Comparison of ENCODE assay signal across 1 cellular context in genomic region chr1:48227165-48228013, GRCh38.
TF ChIP-seq lines count a peak whose summit lies in the region.

No MANE protein-coding gene starts in this region.

TF ChIP-seq in GM23338, 12 proteins besides CTCF, POLR2A, EP300 and RAD21 (continued from another document):
- TF ChIP-seq, protein P1, sequence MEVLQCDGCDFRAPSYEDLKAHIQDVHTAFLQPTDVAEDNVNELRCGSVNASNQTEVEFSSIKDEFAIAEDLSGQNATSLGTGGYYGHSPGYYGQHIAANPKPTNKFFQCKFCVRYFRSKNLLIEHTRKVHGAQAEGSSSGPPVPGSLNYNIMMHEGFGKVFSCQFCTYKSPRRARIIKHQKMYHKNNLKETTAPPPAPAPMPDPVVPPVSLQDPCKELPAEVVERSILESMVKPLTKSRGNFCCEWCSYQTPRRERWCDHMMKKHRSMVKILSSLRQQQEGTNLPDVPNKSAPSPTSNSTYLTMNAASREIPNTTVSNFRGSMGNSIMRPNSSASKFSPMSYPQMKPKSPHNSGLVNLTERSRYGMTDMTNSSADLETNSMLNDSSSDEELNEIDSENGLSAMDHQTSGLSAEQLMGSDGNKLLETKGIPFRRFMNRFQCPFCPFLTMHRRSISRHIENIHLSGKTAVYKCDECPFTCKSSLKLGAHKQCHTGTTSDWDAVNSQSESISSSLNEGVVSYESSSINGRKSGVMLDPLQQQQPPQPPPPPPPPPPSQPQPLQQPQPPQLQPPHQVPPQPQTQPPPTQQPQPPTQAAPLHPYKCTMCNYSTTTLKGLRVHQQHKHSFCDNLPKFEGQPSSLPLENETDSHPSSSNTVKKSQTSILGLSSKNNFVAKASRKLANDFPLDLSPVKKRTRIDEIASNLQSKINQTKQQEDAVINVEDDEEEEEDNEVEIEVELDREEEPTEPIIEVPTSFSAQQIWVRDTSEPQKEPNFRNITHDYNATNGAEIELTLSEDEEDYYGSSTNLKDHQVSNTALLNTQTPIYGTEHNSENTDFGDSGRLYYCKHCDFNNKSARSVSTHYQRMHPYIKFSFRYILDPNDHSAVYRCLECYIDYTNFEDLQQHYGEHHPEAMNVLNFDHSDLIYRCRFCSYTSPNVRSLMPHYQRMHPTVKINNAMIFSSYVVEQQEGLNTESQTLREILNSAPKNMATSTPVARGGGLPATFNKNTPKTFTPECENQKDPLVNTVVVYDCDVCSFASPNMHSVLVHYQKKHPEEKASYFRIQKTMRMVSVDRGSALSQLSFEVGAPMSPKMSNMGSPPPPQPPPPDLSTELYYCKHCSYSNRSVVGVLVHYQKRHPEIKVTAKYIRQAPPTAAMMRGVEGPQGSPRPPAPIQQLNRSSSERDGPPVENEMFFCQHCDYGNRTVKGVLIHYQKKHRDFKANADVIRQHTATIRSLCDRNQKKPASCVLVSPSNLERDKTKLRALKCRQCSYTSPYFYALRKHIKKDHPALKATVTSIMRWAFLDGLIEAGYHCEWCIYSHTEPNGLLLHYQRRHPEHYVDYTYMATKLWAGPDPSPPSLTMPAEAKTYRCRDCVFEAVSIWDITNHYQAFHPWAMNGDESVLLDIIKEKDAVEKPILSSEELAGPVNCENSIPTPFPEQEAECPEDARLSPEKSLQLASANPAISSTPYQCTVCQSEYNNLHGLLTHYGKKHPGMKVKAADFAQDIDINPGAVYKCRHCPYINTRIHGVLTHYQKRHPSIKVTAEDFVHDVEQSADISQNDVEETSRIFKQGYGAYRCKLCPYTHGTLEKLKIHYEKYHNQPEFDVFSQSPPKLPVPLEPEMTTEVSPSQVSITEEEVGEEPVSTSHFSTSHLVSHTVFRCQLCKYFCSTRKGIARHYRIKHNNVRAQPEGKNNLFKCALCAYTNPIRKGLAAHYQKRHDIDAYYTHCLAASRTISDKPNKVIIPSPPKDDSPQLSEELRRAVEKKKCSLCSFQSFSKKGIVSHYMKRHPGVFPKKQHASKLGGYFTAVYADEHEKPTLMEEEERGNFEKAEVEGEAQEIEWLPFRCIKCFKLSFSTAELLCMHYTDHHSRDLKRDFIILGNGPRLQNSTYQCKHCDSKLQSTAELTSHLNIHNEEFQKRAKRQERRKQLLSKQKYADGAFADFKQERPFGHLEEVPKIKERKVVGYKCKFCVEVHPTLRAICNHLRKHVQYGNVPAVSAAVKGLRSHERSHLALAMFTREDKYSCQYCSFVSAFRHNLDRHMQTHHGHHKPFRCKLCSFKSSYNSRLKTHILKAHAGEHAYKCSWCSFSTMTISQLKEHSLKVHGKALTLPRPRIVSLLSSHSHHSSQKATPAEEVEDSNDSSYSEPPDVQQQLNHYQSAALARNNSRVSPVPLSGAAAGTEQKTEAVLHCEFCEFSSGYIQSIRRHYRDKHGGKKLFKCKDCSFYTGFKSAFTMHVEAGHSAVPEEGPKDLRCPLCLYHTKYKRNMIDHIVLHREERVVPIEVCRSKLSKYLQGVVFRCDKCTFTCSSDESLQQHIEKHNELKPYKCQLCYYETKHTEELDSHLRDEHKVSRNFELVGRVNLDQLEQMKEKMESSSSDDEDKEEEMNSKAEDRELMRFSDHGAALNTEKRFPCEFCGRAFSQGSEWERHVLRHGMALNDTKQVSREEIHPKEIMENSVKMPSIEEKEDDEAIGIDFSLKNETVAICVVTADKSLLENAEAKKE (CRISPR knock-in tag; IDR thresholded peaks at IDR 0.05): no peak
- TF ChIP-seq CREB1 (CRISPR knock-in tag; IDR thresholded peaks at IDR 0.05; ENCODE audit: low read depth): no peak
